18 cellular contexts compared by ENCODE assay signal in the genomic region with DNA sequence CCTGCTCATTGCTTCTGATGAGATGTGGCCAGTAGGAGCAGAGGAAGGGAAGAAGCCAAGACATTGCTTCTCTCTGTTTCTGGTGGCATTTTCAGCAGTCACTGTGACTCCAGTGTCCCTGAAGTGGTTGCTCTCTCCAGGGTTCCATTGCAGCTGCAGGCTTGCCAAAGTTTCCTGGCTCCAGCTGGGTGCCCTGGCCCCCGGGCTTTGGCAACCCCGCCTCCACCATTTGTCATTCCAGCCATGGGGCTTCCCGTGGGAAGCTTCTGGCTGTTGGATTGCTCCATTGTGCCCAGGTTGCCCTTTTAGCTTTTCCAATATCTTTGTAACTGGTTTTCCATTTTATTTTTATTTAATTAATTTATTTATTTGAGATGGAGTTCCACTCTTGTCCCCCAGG. TPM values are rescaled to one million over a fixed set of nuclear protein-coding genes. Genes with fewer than 3 reads are reported as not detected.
A peak's percentile ranks its signal among the peaks of the same experiment; 100 is the strongest.
DNase-seq lines count a peak whose midpoint lies in the region; ATAC-seq and TF ChIP-seq lines count a peak whose summit lies in the region.
"Had no signal": no experiment of that assay in that cellular context is flagged by ENCODE, and none has a peak within 500 bp of the region (broad histone marks: within the 10 kb centered on the region; RNA-seq: fewer than 3 reads in every experiment).

No MANE protein-coding gene starts in this region.

- no peaks in the 10 kb centered on the region for H3K27me3 Mint-ChIP-seq in MCF 10A (ENCODE audit: insufficient read depth, unreplicated experiment)

- no peak overlapping the region for H3K27ac Mint-ChIP-seq in MCF 10A (ENCODE audit: low read depth, unreplicated experiment)
- H3K27ac Mint-ChIP-seq: CD4-positive, CD25-positive, alpha-beta regulatory T cell had no signal

- no peaks in the 10 kb centered on the region for H4K20me1 ChIP-seq in mammary epithelial cell (ENCODE audit: insufficient read depth, low read length)
- H4K20me1 ChIP-seq: BLaER1 treated with 17β-estradiol and CSF1 and Interleukin-3, amounts not matched to agents 10 nM and 100 nM had no signal

- ATAC-seq in RWPE2 (ENCODE audit: low read depth): no peak
- no peak for ATAC-seq in HG02759 (IDR thresholded peaks at IDR 0.05; ENCODE audit: unreplicated experiment)
- ATAC-seq in HG03045 (IDR thresholded peaks at IDR 0.05; ENCODE audit: unreplicated experiment): no peak
- ATAC-seq: GM12878, K562 had no signal

- TF ChIP-seq CTCF in MCF 10A (IDR thresholded peaks at IDR 0.05; ENCODE audit: unreplicated experiment) (no peak), mammary epithelial cell (conservative IDR thresholded peaks at IDR 0.05 in 1 of 2, IDR thresholded peaks at IDR 0.05 in 1 of 2; ENCODE audit: extremely low read depth in 1 of 2, insufficient read depth in 1 of 2, low read depth in 1 of 2, low read length in 2 of 2) (no peak), RWPE2 (IDR thresholded peaks at IDR 0.05; ENCODE audit: poor library complexity, severe bottlenecking) (no peak), brain microvascular endothelial cell (IDR thresholded peaks at IDR 0.05; ENCODE audit: low read depth, low read length, missing control alignments) (no peak)

- H3K4me2 ChIP-seq in mammary epithelial cell (ENCODE audit: insufficient read depth, low read depth, low read length): no peak overlapping the region
- H3K4me2 ChIP-seq: BLaER1 treated with 17β-estradiol and CSF1 and Interleukin-3, amounts not matched to agents 10 nM and 100 nM had no signal

- H3K4me1 ChIP-seq in mammary epithelial cell (ENCODE audit: insufficient read depth, low read length): peaks cover 15% of the 10 kb centered on the region
- peaks cover 18% of the 10 kb centered on the region for H3K4me1 ChIP-seq in RWPE2 (ENCODE audit: insufficient read depth, poor library complexity, severe bottlenecking)

- DNase-seq in MCF 10A (ENCODE audit: unreplicated experiment): peak; percentile 58
- no peak for DNase-seq in mammary epithelial cell
- no peak for DNase-seq in RWPE2 (ENCODE audit: low spot score)
- DNase-seq in brain microvascular endothelial cell: no peak
- DNase-seq: 8988T; ACHN; CD4-positive, CD25-positive, alpha-beta regulatory T cell; DMS79; GM23248; H7 had no signal

- no peak overlapping the region for H3K9ac ChIP-seq in mammary epithelial cell (ENCODE audit: insufficient read depth, low read length)
- H3K9ac ChIP-seq: BLaER1 treated with 17β-estradiol and CSF1 and Interleukin-3, amounts not matched to agents 10 nM and 100 nM; GM23248 had no signal

- 55% methylated on average over 3 of the region's 3 CpGs for WGBS in mammary epithelial cell (ENCODE audit: low coverage, missing lambda C conversion rate)

- H3K27ac ChIP-seq in mammary epithelial cell (ENCODE audit: insufficient read depth, low read depth, low read length): no peak overlapping the region
- peak overlapping the region; percentile 42 for H3K27ac ChIP-seq in RWPE2 (ENCODE audit: poor library complexity, severe bottlenecking)
- H3K27ac ChIP-seq in brain microvascular endothelial cell: no peak overlapping the region
- H3K27ac ChIP-seq: BLaER1 treated with 17β-estradiol and CSF1 and Interleukin-3, amounts not matched to agents 10 nM and 100 nM; GM23248 had no signal

- H3K4me1 Mint-ChIP-seq in MCF 10A (ENCODE audit: insufficient read depth, unreplicated experiment): peaks cover 21% of the 10 kb centered on the region

- dilution Hi-C loops in mammary epithelial cell (cut with HindIII; ENCODE audit: low sequenced_read_pairs): no loop called here

- H3K9me3 ChIP-seq in mammary epithelial cell (replicated peaks; ENCODE audit: insufficient read depth, low read length) (no peaks in the 10 kb centered on the region), RWPE2 (ENCODE audit: severe bottlenecking) (no peaks in the 10 kb centered on the region)

- H3K4me3 ChIP-seq in mammary epithelial cell (replicated peaks in 1 of 3; ENCODE audit: insufficient read depth in 1 of 3, low read depth in 2 of 3, low read length in 3 of 3) (no peak overlapping the region), RWPE2 (ENCODE audit: severe bottlenecking) (no peak overlapping the region), brain microvascular endothelial cell (ENCODE audit: low read depth, low read length) (no peak overlapping the region)
- H3K4me3 ChIP-seq: BLaER1 treated with 17β-estradiol and CSF1 and Interleukin-3, amounts not matched to agents 10 nM and 100 nM; GM12878; GM23248; K562 had no signal

- in situ Hi-C loops in mammary epithelial cell (cut with MboI; ENCODE audit: low sequenced_read_pairs in 2 of 2) (loop anchor here in 1 of 2 donors (25.0 kb wide), 1 partner anchor 239 kb away; a partner anchor contains a TSS), brain microvascular endothelial cell (cut with HindIII; ENCODE audit: low pct_ligation_motif_present, low sequenced_read_pairs) (no loop called here)

- H3K9me3 Mint-ChIP-seq in MCF 10A (ENCODE audit: unreplicated experiment): no peaks in the 10 kb centered on the region
- H3K9me3 Mint-ChIP-seq: CD4-positive, CD25-positive, alpha-beta regulatory T cell had no signal

- no peaks in the 10 kb centered on the region for H3K79me2 ChIP-seq in mammary epithelial cell (ENCODE audit: insufficient read depth, low read length)

- POLR2A ChIA-PET in MCF 10A (lab: Yijun Ruan, JAX): no interaction called here

- TF ChIP-seq RAD21 in Ishikawa (IDR thresholded peaks at IDR 0.05; ENCODE audit: low read depth): no peak

- no peak overlapping the region for H3K4me3 Mint-ChIP-seq in MCF 10A (ENCODE audit: unreplicated experiment)
- H3K4me3 Mint-ChIP-seq: CD4-positive, CD25-positive, alpha-beta regulatory T cell had no signal

- intact Hi-C loops in MCF 10A (cut with micrococcal nuclease): no loop called here
- intact Hi-C loops in mammary epithelial cell (cut with micrococcal nuclease): no loop called here

- peak; percentile 39 for TF ChIP-seq EP300 in Ishikawa (IDR thresholded peaks at IDR 0.05; ENCODE audit: borderline replicate concordance)

- CTCF ChIA-PET in MCF 10A (lab: Yijun Ruan, JAX): interaction anchor here (1.2 kb wide), 1 partner anchor 13 kb away, joined by 3 read pairs; a partner anchor contains a TSS
- CTCF ChIA-PET in mammary epithelial cell (lab: Charles Lee; ENCODE audit: low non-redundant PET): no interaction called here

- H3K27me3 ChIP-seq in mammary epithelial cell (ENCODE audit: insufficient read depth, low read length): no peaks in the 10 kb centered on the region
- H3K27me3 ChIP-seq in RWPE2 (ENCODE audit: insufficient read depth, poor library complexity, severe bottlenecking): no peaks in the 10 kb centered on the region
- H3K27me3 ChIP-seq in brain microvascular endothelial cell (replicated peaks): no peaks in the 10 kb centered on the region
- H3K27me3 ChIP-seq: BLaER1 treated with 17β-estradiol and CSF1 and Interleukin-3, amounts not matched to agents 10 nM and 100 nM had no signal

- no peaks in the 10 kb centered on the region for H3K36me3 Mint-ChIP-seq in MCF 10A (ENCODE audit: insufficient read depth, unreplicated experiment)
- H3K36me3 Mint-ChIP-seq: CD4-positive, CD25-positive, alpha-beta regulatory T cell had no signal

- no peak overlapping the region for H2AFZ ChIP-seq in mammary epithelial cell (ENCODE audit: low read depth, low read length)
- H2AFZ ChIP-seq: GM23248 had no signal

- H3K36me3 ChIP-seq in mammary epithelial cell (ENCODE audit: insufficient read depth, low read length) (no peaks in the 10 kb centered on the region), RWPE2 (ENCODE audit: low read depth) (no peaks in the 10 kb centered on the region), brain microvascular endothelial cell (replicated peaks) (no peaks in the 10 kb centered on the region)
- H3K36me3 ChIP-seq: BLaER1 treated with 17β-estradiol and CSF1 and Interleukin-3, amounts not matched to agents 10 nM and 100 nM had no signal

- BruUV-seq in MCF 10A (replicated peaks; lab: Mats Ljungman, UMichigan) (no TSS peak), mammary epithelial cell (replicated peaks; lab: Mats Ljungman, UMichigan) (no TSS peak)

TF ChIP-seq in Ishikawa, 13 proteins besides CTCF, POLR2A, EP300 and RAD21 (continues in another document):
- TF ChIP-seq NFIC (IDR thresholded peaks at IDR 0.05): peak; percentile 62; the same call in 1 of the 2 replicates
- TF ChIP-seq CREB1 (IDR thresholded peaks at IDR 0.05; ENCODE audit: low read depth): no peak
- TF ChIP-seq EGR1 (IDR thresholded peaks at IDR 0.05): no peak
- TF ChIP-seq TCF12 (IDR thresholded peaks at IDR 0.05; ENCODE audit: low read depth): peak; percentile 66
- TF ChIP-seq FOXM1 (IDR thresholded peaks at IDR 0.05; ENCODE audit: borderline replicate concordance, low read depth): no peak
- TF ChIP-seq CEBPB (IDR thresholded peaks at IDR 0.05): no peak
- TF ChIP-seq, protein P1, sequence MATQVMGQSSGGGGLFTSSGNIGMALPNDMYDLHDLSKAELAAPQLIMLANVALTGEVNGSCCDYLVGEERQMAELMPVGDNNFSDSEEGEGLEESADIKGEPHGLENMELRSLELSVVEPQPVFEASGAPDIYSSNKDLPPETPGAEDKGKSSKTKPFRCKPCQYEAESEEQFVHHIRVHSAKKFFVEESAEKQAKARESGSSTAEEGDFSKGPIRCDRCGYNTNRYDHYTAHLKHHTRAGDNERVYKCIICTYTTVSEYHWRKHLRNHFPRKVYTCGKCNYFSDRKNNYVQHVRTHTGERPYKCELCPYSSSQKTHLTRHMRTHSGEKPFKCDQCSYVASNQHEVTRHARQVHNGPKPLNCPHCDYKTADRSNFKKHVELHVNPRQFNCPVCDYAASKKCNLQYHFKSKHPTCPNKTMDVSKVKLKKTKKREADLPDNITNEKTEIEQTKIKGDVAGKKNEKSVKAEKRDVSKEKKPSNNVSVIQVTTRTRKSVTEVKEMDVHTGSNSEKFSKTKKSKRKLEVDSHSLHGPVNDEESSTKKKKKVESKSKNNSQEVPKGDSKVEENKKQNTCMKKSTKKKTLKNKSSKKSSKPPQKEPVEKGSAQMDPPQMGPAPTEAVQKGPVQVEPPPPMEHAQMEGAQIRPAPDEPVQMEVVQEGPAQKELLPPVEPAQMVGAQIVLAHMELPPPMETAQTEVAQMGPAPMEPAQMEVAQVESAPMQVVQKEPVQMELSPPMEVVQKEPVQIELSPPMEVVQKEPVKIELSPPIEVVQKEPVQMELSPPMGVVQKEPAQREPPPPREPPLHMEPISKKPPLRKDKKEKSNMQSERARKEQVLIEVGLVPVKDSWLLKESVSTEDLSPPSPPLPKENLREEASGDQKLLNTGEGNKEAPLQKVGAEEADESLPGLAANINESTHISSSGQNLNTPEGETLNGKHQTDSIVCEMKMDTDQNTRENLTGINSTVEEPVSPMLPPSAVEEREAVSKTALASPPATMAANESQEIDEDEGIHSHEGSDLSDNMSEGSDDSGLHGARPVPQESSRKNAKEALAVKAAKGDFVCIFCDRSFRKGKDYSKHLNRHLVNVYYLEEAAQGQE (IDR thresholded peaks at IDR 0.05; ENCODE audit: low read depth): no peak
- no peak for TF ChIP-seq TEAD4 (IDR thresholded peaks at IDR 0.05)
- no peak for TF ChIP-seq ZBTB7A (IDR thresholded peaks at IDR 0.05; ENCODE audit: low read depth)

RNA-seq across cellular contexts. Expression of a gene that starts 12.7 kb away (rescaled TPM):
- total RNA-seq in MCF 10A (2022): 9.5 and 13.8 TPM in 2 replicates
- 100 to 1,000 TPM in 1 of 2 donors, under 1 TPM in 1; 0.83 to 223 TPM for total RNA-seq in mammary epithelial cell
- 1,208 TPM for polyA plus RNA-seq in mammary epithelial cell
- polyA minus RNA-seq in mammary epithelial cell: 499 TPM
- total RNA-seq: CD4-positive, CD25-positive, alpha-beta regulatory T cell; G401; GM23248; H7; K562 had no signal
- polyA plus RNA-seq: CD4-positive, CD25-positive, alpha-beta regulatory T cell; GM23248; K562 had no signal

RNA-seq across cellular contexts. Expression of a gene that starts 37.1 kb away (rescaled TPM):
- total RNA-seq in MCF 10A (2022) (not detected in 2 replicates), mammary epithelial cell (not detected)
- polyA plus RNA-seq in mammary epithelial cell: 0.20 TPM
- not detected for polyA minus RNA-seq in mammary epithelial cell
- total RNA-seq: G401, GM12878, GM23248, H7, HT1080, K562 had no signal
- polyA plus RNA-seq: GM23248, K562 had no signal
